ENCODE assay signal across 16 cellular contexts in the genomic region with DNA sequence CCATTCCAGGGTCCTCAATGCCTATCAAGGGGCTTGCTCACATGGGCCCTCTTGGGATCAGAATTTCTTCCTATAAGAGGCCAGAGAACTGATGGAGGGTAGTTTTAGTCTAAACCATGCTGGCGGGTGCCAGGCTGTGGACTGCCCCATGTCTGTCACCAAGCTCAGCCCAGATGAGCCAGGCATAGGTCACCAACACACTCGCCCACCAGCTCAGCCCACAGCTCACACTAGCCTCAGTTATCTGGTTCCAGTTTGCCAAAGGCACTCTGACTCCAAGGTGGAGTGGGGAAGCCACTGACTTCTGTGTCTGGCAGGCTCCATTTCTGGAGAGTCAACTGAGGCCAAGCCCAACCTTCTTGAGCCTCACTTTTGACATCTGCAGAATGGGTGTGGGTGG. TPM values are rescaled to one million over a fixed set of nuclear protein-coding genes. Genes with fewer than 3 reads are reported as not detected.
"Had no signal": no experiment of that assay in that cellular context is flagged by ENCODE, and none has a peak within 500 bp of the region (broad histone marks: within the 10 kb centered on the region; RNA-seq: fewer than 3 reads in every experiment).

No MANE protein-coding gene starts in this region.

- H3K36me3 ChIP-seq: esophagus squamous epithelium, gastroesophageal sphincter, tibial nerve, upper lobe of right lung, vagina had no signal

- H3K4me3 ChIP-seq: esophagus squamous epithelium, gastroesophageal sphincter, psoas muscle, tibial nerve, upper lobe of right lung, vagina had no signal

- ATAC-seq: gastroesophageal sphincter; naive thymus-derived CD4-positive, alpha-beta T cell; psoas muscle; upper lobe of right lung had no signal

- H3K27ac ChIP-seq: psoas muscle, tibial nerve, upper lobe of right lung, vagina had no signal

- H3K27me3 ChIP-seq: esophagus squamous epithelium, gastroesophageal sphincter, tibial nerve, upper lobe of right lung, vagina had no signal

- DNase-seq: esophagus squamous epithelium; foreskin fibroblast; glutamatergic neuron; immature natural killer cell; naive thymus-derived CD4-positive, alpha-beta T cell; nephron progenitor cell; psoas muscle; retina; small intestine; stimulated activated CD4-positive, alpha-beta T cell treated with anti-CD3 and anti-CD28 coated beads, Interleukin-2, amount 100 ng/mL, for 48 hours; stimulated activated naive CD4-positive, alpha-beta T cell treated with Interleukin-2 at 50 U/mL for 16 hours; upper lobe of right lung had no signal

- H3K9me3 ChIP-seq: esophagus squamous epithelium, gastroesophageal sphincter, psoas muscle, tibial nerve, upper lobe of right lung, vagina had no signal

RNA-seq across cellular contexts. Expression of a gene that starts 50.7 kb away (rescaled TPM):
- total RNA-seq: mononuclear cell; naive thymus-derived CD4-positive, alpha-beta T cell had no signal
- polyA plus RNA-seq: immature natural killer cell; naive thymus-derived CD4-positive, alpha-beta T cell had no signal
